In the genomic region with DNA sequence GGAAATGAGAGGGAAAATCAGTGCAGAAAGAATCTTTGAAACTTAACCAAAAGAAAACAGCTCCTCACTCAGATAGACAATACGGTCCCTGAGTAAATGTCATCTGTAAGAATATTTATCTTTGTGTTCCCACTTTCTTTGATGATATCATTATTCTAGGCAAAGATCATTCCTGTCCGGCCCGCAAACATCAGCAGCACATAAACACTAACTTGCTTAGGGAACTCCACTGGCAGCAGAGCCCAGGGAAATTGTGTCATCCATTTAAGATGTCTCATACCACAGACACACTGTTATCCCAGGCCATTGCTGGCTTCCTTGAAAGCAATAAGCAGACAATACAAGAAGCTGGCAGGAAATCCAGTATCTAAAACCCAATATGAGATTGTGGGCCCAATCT, we compare ENCODE assay signal across 25 cellular contexts. TPM values are rescaled to one million over a fixed set of nuclear protein-coding genes. Genes with fewer than 3 reads are reported as not detected.
DNase-seq lines count a peak whose midpoint lies in the region; ATAC-seq and TF ChIP-seq lines count a peak whose summit lies in the region.
"Had no signal": no experiment of that assay in that cellular context is flagged by ENCODE, and none has a peak within 500 bp of the region (broad histone marks: within the 10 kb centered on the region; RNA-seq: fewer than 3 reads in every experiment).

No MANE protein-coding gene starts in this region.

- no peaks in the 10 kb centered on the region for H3K79me2 ChIP-seq in Karpas-422 (ENCODE audit: low read length)

- WGBS in mesenchymal stem cell = 43% methylated on average over 2 of the region's 3 CpGs

- H3K79me1 ChIP-seq in mesenchymal stem cell (replicated peaks; ENCODE audit: low read length, poor library complexity, severe bottlenecking) = no peaks in the 10 kb centered on the region

- 0 out of 2 replicates have a peak, but pooled peaks cover 1% of the 10 kb centered on the region for H3K27me3 ChIP-seq in BJ (ENCODE audit: control insufficient read depth, insufficient read depth, low read length)
- H3K27me3 ChIP-seq in Karpas-422 (ENCODE audit: low read length) = no peaks in the 10 kb centered on the region
- H3K27me3 ChIP-seq in brain microvascular endothelial cell (replicated peaks) = no peaks in the 10 kb centered on the region
- no peaks in the 10 kb centered on the region for H3K27me3 ChIP-seq in mesenchymal stem cell (ENCODE audit: control insufficient read depth in 1 of 2, insufficient read depth in 1 of 2, low read length in 2 of 2)
- H3K27me3 ChIP-seq in naive thymus-derived CD4-positive, alpha-beta T cell (ENCODE audit: control insufficient read depth in 2 of 2, insufficient read depth in 2 of 2, low read length in 2 of 2) = no peaks in the 10 kb centered on the region
- H3K27me3 ChIP-seq: left lung, Peyer's patch, stomach, transverse colon had no signal

- H3K23ac ChIP-seq in mesenchymal stem cell (ENCODE audit: low read length in 2 of 2) = no peak overlapping the region

- H3K4me2 ChIP-seq in Karpas-422 (ENCODE audit: low read depth, low read length, poor library complexity, severe bottlenecking) (no peak overlapping the region), mesenchymal stem cell (ENCODE audit: low read length, poor library complexity, severe bottlenecking) (no peak overlapping the region)

- H3K4me1 ChIP-seq in Karpas-422 (ENCODE audit: low read length) = no peaks in the 10 kb centered on the region
- no peaks in the 10 kb centered on the region for H3K4me1 ChIP-seq in mesenchymal stem cell (ENCODE audit: control insufficient read depth, insufficient read depth, low read depth, low read length)
- no peaks in the 10 kb centered on the region for H3K4me1 ChIP-seq in naive thymus-derived CD4-positive, alpha-beta T cell (ENCODE audit: control insufficient read depth in 2 of 2, insufficient read depth in 2 of 2, low read length in 2 of 2)
- H3K4me1 ChIP-seq: left lung, Peyer's patch, stomach, transverse colon had no signal

- no peak overlapping the region for H4K8ac ChIP-seq in mesenchymal stem cell (ENCODE audit: low read length)

- no peaks in the 10 kb centered on the region for H3K27me3 Mint-ChIP-seq in naive thymus-derived CD4-positive, alpha-beta T cell
- H3K27me3 Mint-ChIP-seq: activated CD4-positive, alpha-beta memory T cell treated with anti-CD3 and anti-CD28 coated beads for 36 hours; naive thymus-derived CD8-positive, alpha-beta T cell had no signal

- H3K36me3 ChIP-seq in BJ (ENCODE audit: control insufficient read depth, insufficient read depth, low read length) (no peaks in the 10 kb centered on the region), Karpas-422 (ENCODE audit: insufficient read depth, low read length) (no peaks in the 10 kb centered on the region), brain microvascular endothelial cell (replicated peaks) (no peaks in the 10 kb centered on the region), mesenchymal stem cell (ENCODE audit: control insufficient read depth in 1 of 2, insufficient read depth in 2 of 2, low read depth in 1 of 2, low read length in 2 of 2) (no peaks in the 10 kb centered on the region)
- no peaks in the 10 kb centered on the region for H3K36me3 ChIP-seq in naive thymus-derived CD4-positive, alpha-beta T cell (ENCODE audit: control insufficient read depth in 2 of 3, insufficient read depth in 3 of 3, low read length in 3 of 3)
- H3K36me3 ChIP-seq: left lung, Peyer's patch, stomach, transverse colon had no signal

- intact Hi-C loops in naive thymus-derived CD4-positive, alpha-beta T cell (cut with micrococcal nuclease) = no loop called here

- H3K4ac ChIP-seq in mesenchymal stem cell (ENCODE audit: low read depth in 1 of 2, low read length in 2 of 2) = no peak overlapping the region

- H3K27ac Mint-ChIP-seq in naive thymus-derived CD4-positive, alpha-beta T cell = peak overlapping the region in 1 of 9 donors; percentile 17
- H3K27ac Mint-ChIP-seq: activated CD4-positive, alpha-beta memory T cell treated with anti-CD3 and anti-CD28 coated beads for 36 hours; CD4-positive, CD25-positive, alpha-beta regulatory T cell; immature natural killer cell; naive thymus-derived CD8-positive, alpha-beta T cell had no signal

- CTCF ChIA-PET in BJ (lab: Yijun Ruan, JAX) = interaction anchor here (1.2 to 3.4 kb wide), 3 partner anchors 9 to 312 kb away, joined by 3 to 13 read pairs (median 11); no protein-coding TSS in a partner anchor
- CTCF ChIA-PET in naive thymus-derived CD4-positive, alpha-beta T cell (lab: Charles Lee) = no interaction called here

- no peak overlapping the region for H2BK12ac ChIP-seq in mesenchymal stem cell (ENCODE audit: low read length in 2 of 2)

- peaks cover 0 to 4% (median 0%) of the 10 kb centered on the region in 5 donors for H3K36me3 Mint-ChIP-seq in naive thymus-derived CD4-positive, alpha-beta T cell
- H3K36me3 Mint-ChIP-seq: activated CD4-positive, alpha-beta memory T cell treated with anti-CD3 and anti-CD28 coated beads for 36 hours; CD4-positive, CD25-positive, alpha-beta regulatory T cell; immature natural killer cell; naive thymus-derived CD8-positive, alpha-beta T cell had no signal

- H3K4me3 Mint-ChIP-seq in naive thymus-derived CD4-positive, alpha-beta T cell = no peak overlapping the region
- H3K4me3 Mint-ChIP-seq: activated CD4-positive, alpha-beta memory T cell treated with anti-CD3 and anti-CD28 coated beads for 36 hours; CD4-positive, CD25-positive, alpha-beta regulatory T cell; immature natural killer cell; naive thymus-derived CD8-positive, alpha-beta T cell had no signal

- no peak overlapping the region for H2AK5ac ChIP-seq in mesenchymal stem cell (ENCODE audit: low read length, severe bottlenecking)

- H3K4me1 Mint-ChIP-seq in naive thymus-derived CD4-positive, alpha-beta T cell = peaks cover 0 to 4% (median 0%) of the 10 kb centered on the region in 7 donors
- H3K4me1 Mint-ChIP-seq: immature natural killer cell had no signal

- H2AFZ ChIP-seq in Karpas-422 (ENCODE audit: low read length) = no peak overlapping the region
- H2AFZ ChIP-seq in mesenchymal stem cell (ENCODE audit: low read depth, low read length) = no peak overlapping the region

- H2BK15ac ChIP-seq in mesenchymal stem cell (ENCODE audit: low read depth, poor library complexity, severe bottlenecking) = no peak overlapping the region

- in situ Hi-C loops in brain microvascular endothelial cell (cut with HindIII; ENCODE audit: low pct_ligation_motif_present, low sequenced_read_pairs) = no loop called here

- no peak overlapping the region for H4K91ac ChIP-seq in mesenchymal stem cell (ENCODE audit: low read length)

- H3K9ac ChIP-seq in Karpas-422 (ENCODE audit: low read length) (no peak overlapping the region), mesenchymal stem cell (ENCODE audit: low read length) (no peak overlapping the region)

- no peak overlapping the region for H3K18ac ChIP-seq in mesenchymal stem cell (ENCODE audit: low read depth in 1 of 2, low read length in 2 of 2)

- no peak overlapping the region for H3K4me3 ChIP-seq in BJ (ENCODE audit: low read depth, low read length)
- no peak overlapping the region for H3K4me3 ChIP-seq in Karpas-422 (ENCODE audit: low read length)
- no peak overlapping the region for H3K4me3 ChIP-seq in brain microvascular endothelial cell (ENCODE audit: low read depth, low read length)
- no peak overlapping the region for H3K4me3 ChIP-seq in mesenchymal stem cell (ENCODE audit: insufficient read depth in 1 of 2, low read depth in 1 of 2, low read length in 2 of 2)
- H3K4me3 ChIP-seq in naive thymus-derived CD4-positive, alpha-beta T cell (ENCODE audit: low read length) = no peak overlapping the region
- H3K4me3 ChIP-seq: coronary artery, left lung, Peyer's patch, stomach, transverse colon had no signal

- no peaks in the 10 kb centered on the region for H3K9me2 ChIP-seq in Karpas-422 (replicated peaks; ENCODE audit: insufficient read depth, low read length)

- no peaks in the 10 kb centered on the region for H4K20me1 ChIP-seq in Karpas-422 (ENCODE audit: insufficient read depth, low read depth, low read length)

- no peak overlapping the region for H2BK5ac ChIP-seq in mesenchymal stem cell (ENCODE audit: low read depth, low read length, poor library complexity, severe bottlenecking)

- DNase-seq in BJ (ENCODE audit: low read depth) = peak; percentile 39
- DNase-seq in Karpas-422 = peak; percentile 12
- DNase-seq in brain microvascular endothelial cell = peak; percentile 11
- DNase-seq in mesenchymal stem cell = peak; percentile 77
- no peak for DNase-seq in NCI-H1436 (lab: John Stamatoyannopoulos, UW)
- DNase-seq in naive thymus-derived CD4-positive, alpha-beta T cell = no peak
- no peak for DNase-seq in NCI-H1417 treated with DMSO at 0.1 percent for 48 hours (lab: John Stamatoyannopoulos, UW)
- DNase-seq: activated CD4-positive, alpha-beta memory T cell treated with anti-CD3 and anti-CD28 coated beads for 36 hours; activated effector memory CD4-positive, alpha-beta T cell treated with Interleukin-2 at 50 U/mL for 16 hours; CD4-positive, CD25-positive, alpha-beta regulatory T cell; DMS 273 treated with DMSO at 0.1 percent for 48 hours; foreskin melanocyte; GDM1; immature natural killer cell; left lung; naive thymus-derived CD8-positive, alpha-beta T cell; NCI-H1092 treated with DMSO at 0.1 percent for 48 hours; NCI-H2081; NCI-H446; Peyer's patch; stomach; transverse colon had no signal

- no peak overlapping the region for H3K14ac ChIP-seq in mesenchymal stem cell (ENCODE audit: low read length in 2 of 2)

- H3K9me3 Mint-ChIP-seq in naive thymus-derived CD4-positive, alpha-beta T cell = no peaks in the 10 kb centered on the region
- H3K9me3 Mint-ChIP-seq: immature natural killer cell had no signal

- H3K9me3 ChIP-seq in Karpas-422 (ENCODE audit: low read length) = no peaks in the 10 kb centered on the region
- H3K9me3 ChIP-seq in mesenchymal stem cell (ENCODE audit: control insufficient read depth, low read length) = no peaks in the 10 kb centered on the region
- H3K9me3 ChIP-seq in naive thymus-derived CD4-positive, alpha-beta T cell (ENCODE audit: control insufficient read depth in 2 of 3, low read length in 3 of 3) = no peaks in the 10 kb centered on the region
- H3K9me3 ChIP-seq: left lung, Peyer's patch, stomach, transverse colon had no signal

- no peak for ATAC-seq in HG02571 (IDR thresholded peaks at IDR 0.05; ENCODE audit: unreplicated experiment)
- no peak for ATAC-seq in naive thymus-derived CD4-positive, alpha-beta T cell
- ATAC-seq: left lung; naive thymus-derived CD8-positive, alpha-beta T cell had no signal

- POLR2A ChIA-PET in BJ (lab: Charles Lee) = interaction anchor here (0.6 kb wide), 1 partner anchor 38 kb away, joined by 4 read pairs; no protein-coding TSS in a partner anchor
- POLR2A ChIA-PET in naive thymus-derived CD4-positive, alpha-beta T cell (lab: Charles Lee) = no interaction called here

- no peak overlapping the region for H3K27ac ChIP-seq in Karpas-422 (ENCODE audit: low read length)
- no peak overlapping the region for H3K27ac ChIP-seq in brain microvascular endothelial cell
- H3K27ac ChIP-seq in mesenchymal stem cell (ENCODE audit: low read length, poor library complexity, severe bottlenecking) = no peak overlapping the region
- H3K27ac ChIP-seq in naive thymus-derived CD4-positive, alpha-beta T cell (ENCODE audit: low read depth, low read length) = no peak overlapping the region
- H3K27ac ChIP-seq: coronary artery, left lung, Peyer's patch, stomach, transverse colon had no signal

- TF ChIP-seq CTCF in BJ (IDR thresholded peaks at IDR 0.05; ENCODE audit: insufficient read depth, low read depth, low read length) (no peak), brain microvascular endothelial cell (IDR thresholded peaks at IDR 0.05; ENCODE audit: low read depth, low read length, missing control alignments) (no peak)

- no peak overlapping the region for H2BK120ac ChIP-seq in mesenchymal stem cell (ENCODE audit: low read depth, low read length)

RNA-seq across cellular contexts. Expression of a gene that starts 20.1 kb away (rescaled TPM):
- polyA plus RNA-seq in BJ (2011; rRNA removed) = 0.06 and 0.18 TPM in 2 replicates
- polyA minus RNA-seq in BJ (2011; rRNA and poly(A)+ RNA removed) = not detected in 2 replicates
- not detected in 2 replicates for total RNA-seq in Karpas-422 (2014; rRNA removed; shearing (Covaris generic); ENCODE audit: low replicate concordance)
- polyA plus RNA-seq in mesenchymal stem cell (2013, experiment 1 of 2) = 0.03 TPM
- 0.03 TPM for polyA plus RNA-seq in mesenchymal stem cell (2013, experiment 2 of 2)
- total RNA-seq in naive thymus-derived CD4-positive, alpha-beta T cell = 100 to 1,000 TPM; 142 to 309 (median 219) TPM
- polyA plus RNA-seq in naive thymus-derived CD4-positive, alpha-beta T cell = 100 to 1,000 TPM; 183 to 205 TPM
- total RNA-seq: osteocyte had no signal

Comparison
In these comparisons a context has a peak if more than half of its experiments do, and no peak if none do; other contexts are left out.
1. DNase-seq: peak in BJ (single experiment), Karpas-422 (single experiment), brain microvascular endothelial cell (single experiment) and mesenchymal stem cell (single experiment); none in NCI-H1436 (single experiment), naive thymus-derived CD4-positive, alpha-beta T cell (0 of 9) and NCI-H1417 treated with DMSO at 0.1 percent for 48 hours (single experiment).
2. RNA of a gene that starts 20.1 kb away (total RNA-seq): 142 to 309 TPM in naive thymus-derived CD4-positive, alpha-beta T cell; not detected in Karpas-422; every median in the first group is over 100 times any median in the second.